Comparison of ENCODE assay signal across 1 cellular context in the genomic region with DNA sequence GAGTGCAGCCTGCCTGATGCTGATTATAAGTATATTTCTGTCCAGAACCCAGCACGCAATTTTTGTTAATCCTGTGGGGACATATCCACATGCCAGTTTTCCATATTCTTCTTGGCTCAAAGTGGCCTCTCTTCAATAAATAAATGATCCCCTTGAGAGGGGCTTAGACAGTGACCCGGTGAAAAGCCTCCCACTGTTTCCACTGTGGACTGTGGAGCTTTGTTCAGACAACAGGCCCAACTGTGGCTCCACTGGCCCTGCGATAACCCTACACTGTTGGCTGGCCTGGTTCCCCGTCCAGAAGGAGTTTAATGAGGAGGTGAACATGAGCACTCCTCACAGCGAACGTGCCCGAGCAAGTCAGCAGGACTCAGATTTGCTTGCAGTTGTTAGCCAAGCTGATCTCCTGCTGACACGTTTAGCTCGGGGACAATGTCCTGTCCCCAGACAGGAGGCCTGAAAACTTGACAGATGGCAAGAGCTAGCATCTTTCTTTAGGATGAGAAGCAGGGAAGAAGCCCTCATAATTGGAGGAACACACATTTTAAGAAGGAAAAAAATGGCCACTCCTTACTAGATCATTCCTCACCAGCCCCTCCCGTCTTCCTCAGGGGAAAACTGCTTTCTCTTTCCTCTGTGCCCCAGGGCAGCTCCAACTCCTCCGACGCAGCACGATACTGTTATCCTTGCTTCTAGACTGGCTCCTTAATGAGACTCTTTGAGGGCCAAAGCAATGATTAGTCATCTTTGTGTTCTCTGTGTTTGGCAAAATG.
TF ChIP-seq lines count a peak whose summit lies in the region.

No MANE protein-coding gene starts in this region.

TF ChIP-seq in H1, 55 proteins besides CTCF, POLR2A, EP300 and RAD21 (continued from another document):
- no peak for TF ChIP-seq JUND (IDR thresholded peaks at IDR 0.05; ENCODE audit: low read length)
